9 cellular contexts compared by ENCODE assay signal in the genomic region with DNA sequence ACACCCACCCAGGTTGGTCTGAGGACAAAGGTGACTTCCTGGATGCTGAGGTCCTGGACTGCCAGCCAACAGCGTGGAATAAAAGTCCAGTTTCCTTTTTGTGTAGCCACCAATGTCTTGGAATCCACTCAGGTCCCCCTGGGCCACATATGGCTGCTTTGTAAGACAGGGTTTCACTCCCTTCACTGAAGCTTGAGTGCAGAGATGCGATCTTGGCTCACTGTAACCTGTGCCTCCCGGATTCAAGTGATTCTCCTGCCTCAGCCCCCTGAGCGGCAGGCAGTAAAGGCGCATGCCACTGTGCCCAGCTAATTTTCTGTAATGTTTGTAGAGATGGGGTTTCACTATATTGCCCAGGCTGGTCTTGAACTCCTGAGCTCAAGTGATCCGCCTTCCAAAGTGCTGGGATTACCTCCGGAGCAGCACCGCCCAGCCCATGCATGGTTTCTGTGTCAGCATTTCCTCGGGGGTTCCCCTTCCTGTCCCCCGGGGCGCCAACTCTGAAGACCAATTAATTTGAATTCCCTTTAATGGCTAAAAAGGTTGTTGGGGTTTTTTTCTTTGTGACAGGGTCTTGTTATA. TPM values are rescaled to one million over a fixed set of nuclear protein-coding genes. Genes with fewer than 3 reads are reported as not detected.
DNase-seq lines count a peak whose midpoint lies in the region; ATAC-seq and TF ChIP-seq lines count a peak whose summit lies in the region.
"Had no signal": no experiment of that assay in that cellular context is flagged by ENCODE, and none has a peak within 500 bp of the region (broad histone marks: within the 10 kb centered on the region; RNA-seq: fewer than 3 reads in every experiment).

No MANE protein-coding gene starts in this region.

- H3K4me3 Mint-ChIP-seq in stimulated activated naive B cell treated with anti-CD40 and anti-IgM and Interleukin-4, amounts not matched to agents 10 μg/mL and 1 μg/mL and 100 μg/mL, for 72 hours: peak overlapping the region in 1 of 2 donors; percentile 52

- peaks cover 5 to 12% of the 10 kb centered on the region in 2 donors for H3K27me3 Mint-ChIP-seq in stimulated activated naive B cell treated with anti-CD40 and anti-IgM and Interleukin-4, amounts not matched to agents 10 μg/mL and 1 μg/mL and 100 μg/mL, for 72 hours

- H3K36me3 ChIP-seq in HUES6 (ENCODE audit: control insufficient read depth, insufficient read depth, low read length): peaks cover 36% of the 10 kb centered on the region

- DNase-seq in fibroblast of villous mesenchyme (ENCODE audit: low read depth) (peak; percentile 59), GOT3 (lab: John Stamatoyannopoulos, UW) (no peak)
- peak; percentile 62 for DNase-seq in stimulated activated naive B cell treated with anti-CD40 and anti-IgM and Interleukin-4, amounts not matched to agents 10 μg/mL and 1 μg/mL and 100 μg/mL, for 72 hours
- DNase-seq in stimulated activated CD4-positive, alpha-beta T cell treated with anti-CD3 and anti-CD28 coated beads, Interleukin-2, amount 100 ng/mL, for 48 hours: no peak

- no peaks in the 10 kb centered on the region for H3K27me3 ChIP-seq in HUES6 (ENCODE audit: control insufficient read depth, insufficient read depth, low read length)

- H3K4me1 Mint-ChIP-seq in stimulated activated naive B cell treated with anti-CD40 and anti-IgM and Interleukin-4, amounts not matched to agents 10 μg/mL and 1 μg/mL and 100 μg/mL, for 72 hours: peaks cover 12 to 15% of the 10 kb centered on the region in 2 donors

- ATAC-seq in GM18867 (IDR thresholded peaks at IDR 0.05; ENCODE audit: unreplicated experiment) (peak; percentile 56), HG02852 (IDR thresholded peaks at IDR 0.05; ENCODE audit: unreplicated experiment) (no peak), HG03045 (IDR thresholded peaks at IDR 0.05; ENCODE audit: unreplicated experiment) (no peak)
- ATAC-seq in stimulated activated naive B cell treated with anti-CD40 and anti-IgM and Interleukin-4, amounts not matched to agents 10 μg/mL and 1 μg/mL and 100 μg/mL, for 72 hours (replicated peaks): peak; percentile 96

- H3K9me3 Mint-ChIP-seq in stimulated activated naive B cell treated with anti-CD40 and anti-IgM and Interleukin-4, amounts not matched to agents 10 μg/mL and 1 μg/mL and 100 μg/mL, for 72 hours: peaks cover 0 to 4% of the 10 kb centered on the region in 2 donors

- H3K9ac ChIP-seq in HUES6 (ENCODE audit: low read length): no peak overlapping the region

- H3K27ac Mint-ChIP-seq in stimulated activated naive B cell treated with anti-CD40 and anti-IgM and Interleukin-4, amounts not matched to agents 10 μg/mL and 1 μg/mL and 100 μg/mL, for 72 hours: peak overlapping the region; percentile 37

- H3K27ac ChIP-seq in HUES6 (ENCODE audit: low read depth, low read length): peak overlapping the region; percentile 65; the same call in 1 of the 2 replicates

- no peak overlapping the region for H3K4me3 ChIP-seq in HUES6 (ENCODE audit: low read depth, low read length)
- H3K4me3 ChIP-seq in fibroblast of villous mesenchyme (ENCODE audit: low read depth, low read length): no peak overlapping the region

- no peaks in the 10 kb centered on the region; the same call in 1 of the 2 replicates for H3K9me3 ChIP-seq in HUES6 (ENCODE audit: control insufficient read depth, insufficient read depth, low read depth, low read length)

- peaks cover 4% of the 10 kb centered on the region; the same call in 1 of the 2 replicates for H3K4me1 ChIP-seq in HUES6 (ENCODE audit: control insufficient read depth, insufficient read depth, low read length)

- no peak for TF ChIP-seq CTCF in fibroblast of villous mesenchyme (IDR thresholded peaks at IDR 0.05; ENCODE audit: insufficient read depth, low read depth, low read length)

- H3K36me3 Mint-ChIP-seq in stimulated activated naive B cell treated with anti-CD40 and anti-IgM and Interleukin-4, amounts not matched to agents 10 μg/mL and 1 μg/mL and 100 μg/mL, for 72 hours: no peaks in the 10 kb centered on the region

RNA-seq across cellular contexts. Expression of a gene that starts 17.5 kb away (rescaled TPM):
- total RNA-seq in fibroblast of villous mesenchyme: 253 and 312 TPM in 2 replicates

RNA-seq across cellular contexts. Expression of a gene that starts 24.2 kb away (rescaled TPM):
- 39.7 and 44.5 TPM in 2 replicates for total RNA-seq in fibroblast of villous mesenchyme

RNA-seq across cellular contexts. Expression of a gene that starts 59.6 kb away (rescaled TPM):
- total RNA-seq in fibroblast of villous mesenchyme: not detected in 2 replicates
- total RNA-seq: aorta had no signal

Comparison
In these comparisons a context has a peak if more than half of its experiments do, and no peak if none do; other contexts are left out.
1. ATAC-seq: peak in GM18867 (single experiment) and stimulated activated naive B cell treated with anti-CD40 and anti-IgM and Interleukin-4, amounts not matched to agents 10 μg/mL and 1 μg/mL and 100 μg/mL, for 72 hours (2 of 2); none in HG02852 (single experiment) and HG03045 (single experiment).
2. DNase-seq: peak in fibroblast of villous mesenchyme (single experiment) and stimulated activated naive B cell treated with anti-CD40 and anti-IgM and Interleukin-4, amounts not matched to agents 10 μg/mL and 1 μg/mL and 100 μg/mL, for 72 hours (single experiment); none in GOT3 (single experiment) and stimulated activated CD4-positive, alpha-beta T cell treated with anti-CD3 and anti-CD28 coated beads, Interleukin-2, amount 100 ng/mL, for 48 hours (0 of 2).